Comparison of ENCODE assay signal across 8 cellular contexts in the genomic region with DNA sequence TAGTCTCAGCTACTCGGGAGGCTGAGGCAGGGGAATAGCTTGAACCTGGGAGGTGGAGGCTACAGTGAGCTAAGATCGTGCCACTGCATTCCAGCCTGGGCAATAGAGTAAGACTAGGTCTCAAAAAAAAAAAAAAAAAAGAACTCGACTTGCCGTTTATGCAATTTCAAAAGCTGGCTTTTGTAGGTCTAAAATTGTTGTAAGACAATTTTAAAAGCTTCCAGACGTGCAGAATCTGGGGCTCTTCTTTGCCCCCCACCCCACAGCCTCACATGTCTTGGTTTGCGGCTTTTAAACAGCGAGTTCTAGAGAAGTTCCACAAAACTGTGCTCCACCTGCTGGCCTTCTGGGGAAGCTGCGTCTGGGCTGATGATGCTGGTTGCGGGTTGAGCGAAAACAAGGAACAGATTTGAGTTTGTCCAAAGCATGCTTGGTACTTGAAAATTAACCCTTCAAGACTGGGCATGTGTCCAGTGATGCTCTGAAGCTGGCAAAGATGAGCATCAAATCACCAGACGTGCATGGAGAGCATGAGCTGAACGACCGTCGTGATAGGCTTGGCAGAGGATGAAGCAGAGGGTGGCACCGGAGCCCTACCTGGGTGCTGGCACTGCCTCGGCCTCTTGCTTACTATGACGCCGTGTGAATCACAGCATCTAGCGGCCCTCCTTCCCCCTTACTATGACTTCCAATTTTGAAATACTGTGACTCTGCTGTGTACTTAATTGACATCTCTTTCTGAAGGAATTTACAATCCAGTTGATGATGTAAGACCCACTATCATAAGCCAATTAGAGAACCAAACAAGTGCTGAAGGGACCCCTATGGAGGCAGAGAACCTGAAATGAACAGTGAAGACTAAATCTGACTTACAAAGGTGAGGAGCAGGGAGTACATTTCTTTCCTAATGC.
DNase-seq lines count a peak whose midpoint lies in the region; ATAC-seq and TF ChIP-seq lines count a peak whose summit lies in the region.

No MANE protein-coding gene starts in this region.

- H3K4me1 ChIP-seq in breast epithelium = no peaks in the 10 kb centered on the region

- peak; percentile 30 for DNase-seq in NCI-H1436 (lab: John Stamatoyannopoulos, UW)
- DNase-seq in NCI-H1436 treated with DMSO at 0.1 percent for 48 hours (lab: John Stamatoyannopoulos, UW) = no peak
- DNase-seq in Kasumi-1 (lab: John Stamatoyannopoulos, UW) = peak; percentile 70 to 86
- peak; percentile 33 for DNase-seq in T-helper 9 cell
- DNase-seq in breast epithelium (ENCODE audit: low spot score in 2 of 2) = peak; percentile 27 to 59
- peak; percentile 71 for DNase-seq in iPS-NIHi7 (ENCODE audit: extremely low spot score)
- peak; percentile 11 to 34 for DNase-seq in stimulated activated CD4-positive, alpha-beta T cell treated with anti-CD3 and anti-CD28 coated beads, Interleukin-15, amount 100 ng/mL, for 1 hour (ENCODE audit: low read depth in 1 of 2, low spot score in 1 of 2)

- no peaks in the 10 kb centered on the region for H3K27me3 ChIP-seq in breast epithelium

- no peak overlapping the region for H3K27ac ChIP-seq in breast epithelium

- intact Hi-C loops in breast epithelium (cut with DNase I; ENCODE audit: low total_unique reads) = no loop called here

- no peaks in the 10 kb centered on the region for H3K36me3 ChIP-seq in breast epithelium

- no peak for TF ChIP-seq POLR2A in breast epithelium (IDR thresholded peaks at IDR 0.05)

- no peaks in the 10 kb centered on the region for H3K9me3 ChIP-seq in breast epithelium

- no peak for ATAC-seq in GM18520 (IDR thresholded peaks at IDR 0.05; ENCODE audit: unreplicated experiment)

- H3K4me3 ChIP-seq in breast epithelium = no peak overlapping the region

- peak; percentile 41 to 76 (median 55) for TF ChIP-seq CTCF in breast epithelium (IDR thresholded peaks at IDR 0.05)
